ENCODE assay signal across 22 cellular contexts in genomic region chr17:66506641-66507040, GRCh38.
A peak's percentile ranks its signal among the peaks of the same experiment; 100 is the strongest.
DNase-seq lines count a peak whose midpoint lies in the region; ATAC-seq and TF ChIP-seq lines count a peak whose summit lies in the region.
"Had no signal": no experiment of that assay in that cellular context is flagged by ENCODE, and none has a peak within 500 bp of the region (broad histone marks: within the 10 kb centered on the region; RNA-seq: fewer than 3 reads in every experiment).

No MANE protein-coding gene starts in this region.

- H3K27ac ChIP-seq in GM23248 (peak overlapping the region; percentile 88; the same call in 1 of the 2 replicates), SJCRH30 (no peak overlapping the region)

- no peak overlapping the region for H3K4me3 Mint-ChIP-seq in activated CD4-positive, alpha-beta memory T cell treated with anti-CD3 and anti-CD28 coated beads for 36 hours
- no peak overlapping the region for H3K4me3 Mint-ChIP-seq in activated CD4-positive, alpha-beta memory T cell treated with anti-CD3 and anti-CD28 coated beads, Interleukin-2, amount 10 ng/mL, durations not matched to agents 7 days and 5 days
- H3K4me3 Mint-ChIP-seq: activated CD8-positive, alpha-beta memory T cell treated with anti-CD3 and anti-CD28 coated beads, Interleukin-2, amount 10 ng/mL, durations not matched to agents 7 days and 5 days; effector memory CD8-positive, alpha-beta T cell had no signal

- ATAC-seq in activated naive CD4-positive, alpha-beta T cell treated with anti-CD3 and anti-CD28 coated beads, Interleukin-2, amount 50 U/mL, for 72 hours = no peak
- ATAC-seq in GM19452 (IDR thresholded peaks at IDR 0.05; ENCODE audit: unreplicated experiment) = no peak
- ATAC-seq: activated CD4-positive, CD25-positive, alpha-beta regulatory T cell treated with anti-CD3 and anti-CD28 coated beads, Interleukin-2, amount 50 U/mL, for 24 hours; activated CD8-positive, alpha-beta memory T cell treated with anti-CD3 and anti-CD28 coated beads, Interleukin-2, amount 10 ng/mL, durations not matched to agents 7 days and 5 days; effector memory CD8-positive, alpha-beta T cell; foreskin keratinocyte had no signal

- POLR2A ChIA-PET in activated CD4-positive, alpha-beta memory T cell treated with anti-CD3 and anti-CD28 coated beads for 36 hours (lab: Charles Lee) = no interaction called here
- POLR2A ChIA-PET in activated CD4-positive, alpha-beta memory T cell treated with anti-CD3 and anti-CD28 coated beads, Interleukin-2, amount 10 ng/mL, durations not matched to agents 7 days and 5 days (lab: Charles Lee) = interaction anchor here (0.7 to 1.2 kb wide), 2 partner anchors 74 to 138 kb away, joined by 3 to 5 read pairs; no protein-coding TSS in a partner anchor

- H3K4me1 ChIP-seq in GM23248 (ENCODE audit: insufficient read depth) = peaks cover 37% of the 10 kb centered on the region
- H3K4me1 ChIP-seq in SJCRH30 = peaks cover 3% of the 10 kb centered on the region; the same call in 1 of the 2 replicates

- H3K4me3 ChIP-seq in GM23248 = no peak overlapping the region
- H3K4me3 ChIP-seq in fibroblast of pulmonary artery (replicated peaks; ENCODE audit: low read depth, low read length) = no peak overlapping the region
- no peak overlapping the region for H3K4me3 ChIP-seq in SJCRH30
- H3K4me3 ChIP-seq: BLaER1 treated with 17β-estradiol and CSF1 and Interleukin-3, amounts not matched to agents 10 nM and 100 nM had no signal

- intact Hi-C loops in activated CD4-positive, alpha-beta memory T cell treated with anti-CD3 and anti-CD28 coated beads for 36 hours (cut with micrococcal nuclease) = loop anchor here (5.0 kb wide), 1 partner anchor 84 kb away; no protein-coding TSS in a partner anchor

- peaks cover 87% of the 10 kb centered on the region for H3K79me2 ChIP-seq in GM23248 (ENCODE audit: insufficient read depth)

- H3K9ac ChIP-seq in GM23248 = no peak overlapping the region

- peaks cover 48% of the 10 kb centered on the region for H3F3A ChIP-seq in GM23248 (ENCODE audit: insufficient read depth)

- DNase-seq in activated CD4-positive, alpha-beta memory T cell treated with anti-CD3 and anti-CD28 coated beads for 36 hours = no peak
- no peak for DNase-seq in activated CD4-positive, alpha-beta memory T cell treated with anti-CD3 and anti-CD28 coated beads, Interleukin-2, amount 10 ng/mL, durations not matched to agents 7 days and 5 days
- DNase-seq in GM23248 (no peak), fibroblast of pulmonary artery (ENCODE audit: low read depth) (peak; percentile 18), SJCRH30 (no peak), NCI-H510A treated with DMSO at 0.1 percent for 48 hours (lab: John Stamatoyannopoulos, UW) (no peak)
- DNase-seq in activated naive CD4-positive, alpha-beta T cell treated with anti-CD3 and anti-CD28 coated beads, Interleukin-2, amount 50 U/mL, for 72 hours (ENCODE audit: low spot score in 2 of 2) = no peak
- DNase-seq: activated CD8-positive, alpha-beta memory T cell treated with anti-CD3 and anti-CD28 coated beads, Interleukin-2, amount 10 ng/mL, durations not matched to agents 7 days and 5 days; activated effector memory CD4-positive, alpha-beta T cell treated with anti-CD3 and anti-CD28 coated beads, Interleukin-2, amount 50 U/mL, for 16 hours; effector memory CD8-positive, alpha-beta T cell; EL; foreskin keratinocyte; hippocampal formation; Kasumi-1; NCI-H1092; NCI-H2029; NCI-H345; RPMI8226; stimulated activated CD4-positive, alpha-beta T cell treated with anti-CD3 and anti-CD28 coated beads, Interleukin-4, amount 100 ng/mL, for 24 hours had no signal

- 94 to 95% methylated on average over 6 of the region's 6 CpGs for WGBS in GM23248 (ENCODE audit: low coverage in 1 of 2, low lambda C conversion rate in 2 of 2, missing lambda C conversion rate in 2 of 2), 2 experiments

- CTCF ChIA-PET in activated CD4-positive, alpha-beta memory T cell treated with anti-CD3 and anti-CD28 coated beads for 36 hours (lab: Charles Lee) = no interaction called here
- CTCF ChIA-PET in activated CD4-positive, alpha-beta memory T cell treated with anti-CD3 and anti-CD28 coated beads, Interleukin-2, amount 10 ng/mL, durations not matched to agents 7 days and 5 days (lab: Charles Lee) = no interaction called here

- peak overlapping the region; percentile 89 for H3K27ac Mint-ChIP-seq in activated CD4-positive, alpha-beta memory T cell treated with anti-CD3 and anti-CD28 coated beads for 36 hours
- H3K27ac Mint-ChIP-seq in activated CD4-positive, alpha-beta memory T cell treated with anti-CD3 and anti-CD28 coated beads, Interleukin-2, amount 10 ng/mL, durations not matched to agents 7 days and 5 days = no peak overlapping the region
- peak overlapping the region; percentile 47 to 64 for H3K27ac Mint-ChIP-seq in activated naive CD4-positive, alpha-beta T cell treated with anti-CD3 and anti-CD28 coated beads, Interleukin-2, amount 50 U/mL, for 72 hours
- H3K27ac Mint-ChIP-seq: effector memory CD8-positive, alpha-beta T cell had no signal

- in situ Hi-C loops in GM23248 (cut with MboI) = no loop called here

- H3K4me2 ChIP-seq in GM23248 (ENCODE audit: unreplicated experiment) = no peak overlapping the region

- no peaks in the 10 kb centered on the region for H4K20me1 ChIP-seq in GM23248 (ENCODE audit: insufficient read depth)

- H3K9me3 ChIP-seq in GM23248 (ENCODE audit: low read depth) (no peaks in the 10 kb centered on the region), SJCRH30 (replicated peaks) (no peaks in the 10 kb centered on the region)
- H3K9me3 ChIP-seq: BLaER1 treated with 17β-estradiol and CSF1 and Interleukin-3, amounts not matched to agents 10 nM and 100 nM had no signal

- no peak overlapping the region for H2AFZ ChIP-seq in GM23248

- no peak for TF ChIP-seq CTCF in fibroblast of pulmonary artery (IDR thresholded peaks at IDR 0.05; ENCODE audit: low read length, missing control alignments)

- peaks cover 55% of the 10 kb centered on the region for H3K4me1 Mint-ChIP-seq in activated CD4-positive, alpha-beta memory T cell treated with anti-CD3 and anti-CD28 coated beads for 36 hours (ENCODE audit: low read depth)
- H3K4me1 Mint-ChIP-seq in activated CD4-positive, alpha-beta memory T cell treated with anti-CD3 and anti-CD28 coated beads, Interleukin-2, amount 10 ng/mL, durations not matched to agents 7 days and 5 days = peaks cover 56% of the 10 kb centered on the region

- H3K27me3 ChIP-seq in GM23248 (replicated peaks; ENCODE audit: insufficient read depth) (no peaks in the 10 kb centered on the region), SJCRH30 (no peaks in the 10 kb centered on the region)
- H3K27me3 ChIP-seq: BLaER1 treated with 17β-estradiol and CSF1 and Interleukin-3, amounts not matched to agents 10 nM and 100 nM; foreskin keratinocyte had no signal

- no peaks in the 10 kb centered on the region for H3K36me3 ChIP-seq in GM23248 (ENCODE audit: low read depth)
- no peaks in the 10 kb centered on the region for H3K36me3 ChIP-seq in SJCRH30

- no peaks in the 10 kb centered on the region for H3K9me2 ChIP-seq in GM23248 (ENCODE audit: insufficient read depth)

- no peaks in the 10 kb centered on the region for H3K27me3 Mint-ChIP-seq in activated CD4-positive, alpha-beta memory T cell treated with anti-CD3 and anti-CD28 coated beads for 36 hours
- no peaks in the 10 kb centered on the region for H3K27me3 Mint-ChIP-seq in activated CD4-positive, alpha-beta memory T cell treated with anti-CD3 and anti-CD28 coated beads, Interleukin-2, amount 10 ng/mL, durations not matched to agents 7 days and 5 days
- H3K27me3 Mint-ChIP-seq: activated CD8-positive, alpha-beta memory T cell treated with anti-CD3 and anti-CD28 coated beads, Interleukin-2, amount 10 ng/mL, durations not matched to agents 7 days and 5 days; effector memory CD8-positive, alpha-beta T cell had no signal

- H3K36me3 Mint-ChIP-seq in activated CD4-positive, alpha-beta memory T cell treated with anti-CD3 and anti-CD28 coated beads for 36 hours = peaks cover 4% of the 10 kb centered on the region
- peaks cover 22% of the 10 kb centered on the region for H3K36me3 Mint-ChIP-seq in activated CD4-positive, alpha-beta memory T cell treated with anti-CD3 and anti-CD28 coated beads, Interleukin-2, amount 10 ng/mL, durations not matched to agents 7 days and 5 days (ENCODE audit: low read depth)
- peaks cover 6 to 13% of the 10 kb centered on the region in 2 donors for H3K36me3 Mint-ChIP-seq in activated naive CD4-positive, alpha-beta T cell treated with anti-CD3 and anti-CD28 coated beads, Interleukin-2, amount 50 U/mL, for 72 hours

- H3K9me3 Mint-ChIP-seq in activated CD4-positive, alpha-beta memory T cell treated with anti-CD3 and anti-CD28 coated beads for 36 hours = no peaks in the 10 kb centered on the region
- H3K9me3 Mint-ChIP-seq in activated CD4-positive, alpha-beta memory T cell treated with anti-CD3 and anti-CD28 coated beads, Interleukin-2, amount 10 ng/mL, durations not matched to agents 7 days and 5 days = no peaks in the 10 kb centered on the region
- no peaks in the 10 kb centered on the region for H3K9me3 Mint-ChIP-seq in activated naive CD4-positive, alpha-beta T cell treated with anti-CD3 and anti-CD28 coated beads, Interleukin-2, amount 50 U/mL, for 72 hours
- H3K9me3 Mint-ChIP-seq: effector memory CD8-positive, alpha-beta T cell had no signal
